8 cellular contexts compared by ENCODE assay signal in the genomic region with DNA sequence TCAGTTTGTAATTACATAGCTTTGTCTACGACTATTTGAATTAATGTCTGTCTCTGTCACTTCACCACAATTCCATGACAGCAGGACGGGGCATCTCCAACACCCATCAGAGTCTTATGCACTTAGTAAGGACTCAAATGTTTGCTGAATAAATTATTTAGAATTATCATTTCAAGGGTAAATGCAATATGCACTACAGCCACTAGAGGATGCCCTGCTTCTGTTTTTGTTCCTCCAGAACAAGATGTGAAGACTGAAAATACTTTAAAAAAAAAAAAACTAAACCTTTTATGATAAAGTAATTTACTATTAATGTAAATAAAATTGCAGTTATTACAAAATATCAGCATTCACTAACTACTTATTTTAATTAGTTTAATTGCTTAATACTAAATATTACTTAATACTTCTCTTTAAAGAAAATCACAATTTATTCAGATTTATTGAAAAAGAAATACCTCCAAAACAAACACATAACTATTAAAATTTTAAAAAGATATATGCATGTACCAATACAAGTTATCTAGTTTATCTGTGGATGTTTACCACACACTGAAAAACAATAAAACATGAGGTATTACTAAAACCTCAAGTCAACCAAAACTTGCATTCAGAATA. TPM values are rescaled to one million over a fixed set of nuclear protein-coding genes. Genes with fewer than 3 reads are reported as not detected.
A peak's percentile ranks its signal among the peaks of the same experiment; 100 is the strongest.
DNase-seq lines count a peak whose midpoint lies in the region; ATAC-seq and TF ChIP-seq lines count a peak whose summit lies in the region.

No MANE protein-coding gene starts in this region.

- no peaks in the 10 kb centered on the region for H3K36me3 ChIP-seq in uterus

- TF ChIP-seq CTCF in mesothelial cell of epicardium (IDR thresholded peaks at IDR 0.05; ENCODE audit: unreplicated experiment) (peak; percentile 86), uterus (IDR thresholded peaks at IDR 0.05) (peak; percentile 86 to 94 (median 88))

- no peak for TF ChIP-seq POLR2A in uterus (IDR thresholded peaks at IDR 0.05)

- no peaks in the 10 kb centered on the region for H3K36me3 Mint-ChIP-seq in mesothelial cell of epicardium

- no peak overlapping the region for H3K27ac Mint-ChIP-seq in mesothelial cell of epicardium

- DNase-seq in NCI-H2171 treated with DMSO at 0.1 percent for 48 hours (lab: John Stamatoyannopoulos, UW) (peak; percentile 63), NCI-H2171 (lab: John Stamatoyannopoulos, UW) (no peak), Kasumi-1 (lab: John Stamatoyannopoulos, UW) (peak; percentile 59 to 74), SK-MEL-5 (ENCODE audit: low read depth, low spot score) (peak; percentile 69), cerebellum (ENCODE audit: low spot score) (peak; percentile 52), mesothelial cell of epicardium (ENCODE audit: low spot score in 2 of 2, unreplicated experiment in 2 of 2) (no peak), uterus (peak in 1 of 2 donors; percentile 20)

- no peaks in the 10 kb centered on the region for H3K27me3 Mint-ChIP-seq in mesothelial cell of epicardium (ENCODE audit: low read depth)

- no peaks in the 10 kb centered on the region for H3K27me3 ChIP-seq in uterus

- peaks cover 25% of the 10 kb centered on the region for H3K4me1 Mint-ChIP-seq in mesothelial cell of epicardium

- H3K9me3 Mint-ChIP-seq in mesothelial cell of epicardium, result no peaks in the 10 kb centered on the region

- no peaks in the 10 kb centered on the region for H3K9me3 ChIP-seq in uterus

- intact Hi-C loops in uterus (cut with DNase I; ENCODE audit: low total_unique reads), result no loop called here

- H3K27ac ChIP-seq in uterus, result no peak overlapping the region

- in situ Hi-C loops in SK-MEL-5 (cut with HindIII; ENCODE audit: low pct_unique_long_range_greater_than_20kb, low sequenced_read_pairs), result no loop called here

- no peak overlapping the region for H3K4me3 ChIP-seq in uterus

- H3K4me3 Mint-ChIP-seq in mesothelial cell of epicardium, result no peak overlapping the region

- peaks cover 0 to 5% of the 10 kb centered on the region in 2 donors for H3K4me1 ChIP-seq in uterus

- ATAC-seq in HG02970 (IDR thresholded peaks at IDR 0.05; ENCODE audit: low FRiP score, unreplicated experiment), result no peak

RNA-seq across cellular contexts. Expression of a gene that starts 3.2 kb away (rescaled TPM):
- 32.9 TPM in 2 replicates for total RNA-seq in SK-MEL-5 (2014; rRNA removed; shearing (Covaris generic))
- 14.5 and 19.4 TPM in 2 replicates for polyA plus RNA-seq in SK-MEL-5 (2015; cell fraction: cytosol; rRNA removed)
- polyA plus RNA-seq in SK-MEL-5 (2015; cell fraction: nucleus; rRNA removed), result 13.7 and 18.1 TPM in 2 replicates
- total RNA-seq in cerebellum, result 55.0 TPM
- total RNA-seq in mesothelial cell of epicardium, result 35.4 to 37.5 TPM (median 35.4 TPM) in 3 replicates
- total RNA-seq in uterus, result 10 to 100 TPM; 11.5 to 86.7 (median 30.2) TPM

RNA-seq across cellular contexts. Expression of a gene that starts 3.4 kb away (rescaled TPM):
- total RNA-seq in SK-MEL-5 (2014; rRNA removed; shearing (Covaris generic)), result 16.7 and 31.0 TPM in 2 replicates
- polyA plus RNA-seq in SK-MEL-5 (2015; cell fraction: cytosol; rRNA removed), result 13.4 and 16.0 TPM in 2 replicates
- polyA plus RNA-seq in SK-MEL-5 (2015; cell fraction: nucleus; rRNA removed), result 58.1 and 64.9 TPM in 2 replicates
- total RNA-seq in cerebellum (70.5 TPM), mesothelial cell of epicardium (27.2 to 33.6 TPM (median 33.0 TPM) in 3 replicates), uterus (10 to 100 TPM; 11.2 to 71.3 (median 26.5) TPM)

Comparison
In these comparisons a context has a peak if more than half of its experiments do, and no peak if none do; other contexts are left out.
1. DNase-seq: peak in NCI-H2171 treated with DMSO at 0.1 percent for 48 hours (single experiment), Kasumi-1 (2 of 2), SK-MEL-5 (single experiment) and cerebellum (single experiment); none in NCI-H2171 (single experiment) and mesothelial cell of epicardium (0 of 2).